2 cellular contexts compared by ENCODE assay signal in the genomic region with DNA sequence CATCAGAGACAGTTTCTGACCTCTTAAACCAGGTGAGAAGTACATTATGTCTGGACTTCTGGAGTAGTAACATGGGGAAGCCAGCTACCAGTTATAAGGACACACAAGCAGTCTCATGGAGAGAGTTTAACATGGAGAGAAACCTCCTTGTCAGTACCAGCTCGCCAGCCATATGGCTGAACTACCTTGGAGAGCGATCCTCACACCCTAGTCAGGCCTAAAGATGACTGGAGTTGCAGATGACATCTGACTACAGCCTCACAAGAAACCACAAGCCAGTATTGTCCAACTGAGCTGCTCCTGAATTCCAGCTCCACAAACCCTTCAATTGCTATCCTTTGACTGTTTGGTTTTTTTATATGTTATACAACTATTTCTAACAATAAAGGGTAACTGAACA.
A peak's percentile ranks its signal among the peaks of the same experiment; 100 is the strongest.
TF ChIP-seq lines count a peak whose summit lies in the region.

No MANE protein-coding gene starts in this region.

TF ChIP-seq in HCT116, 20 proteins besides CTCF, POLR2A, EP300 and RAD21 (continued from another document):
- TF ChIP-seq REST (IDR thresholded peaks at IDR 0.05; ENCODE audit: low read depth), result peak; percentile 45

TF ChIP-seq in PFSK-1, 5 proteins besides CTCF, POLR2A, EP300 and RAD21 (continued from another document):
- TF ChIP-seq REST (IDR thresholded peaks at IDR 0.05; ENCODE audit: insufficient read depth in 1 of 2, low read depth in 2 of 2, low read length in 2 of 2) (peak; percentile 49 to 88; a peak in 3 of 4 replicates), POLR2AphosphoS5 (IDR thresholded peaks at IDR 0.05; ENCODE audit: low read depth, low read length) (no peak), SIN3A (IDR thresholded peaks at IDR 0.05; ENCODE audit: borderline replicate concordance, insufficient read depth, low read length) (no peak), TAF1 (IDR thresholded peaks at IDR 0.05; ENCODE audit: borderline replicate concordance, insufficient read depth, low read length) (no peak)
